Comparison of ENCODE assay signal across 18 cellular contexts in the genomic region with DNA sequence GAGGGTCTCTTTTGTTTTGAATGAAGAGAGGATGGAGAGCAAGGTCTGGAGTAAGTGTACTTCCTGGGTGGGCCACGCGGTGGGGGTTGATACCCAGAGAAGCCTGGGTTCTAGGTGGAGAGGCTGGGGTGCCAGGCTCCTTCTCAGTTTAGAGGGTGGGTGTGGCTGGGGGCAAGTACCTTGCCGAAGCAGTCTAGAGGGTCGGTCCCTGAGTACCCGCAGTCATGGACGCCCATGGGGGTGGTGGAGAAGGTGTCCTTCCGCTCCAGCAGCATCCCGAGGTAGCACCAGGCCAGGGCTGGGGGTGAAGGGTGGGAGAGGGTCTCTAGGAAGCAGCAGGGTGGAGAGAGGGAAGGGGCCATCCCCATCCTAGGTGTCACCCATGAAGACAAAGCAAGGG. TPM values are rescaled to one million over a fixed set of nuclear protein-coding genes. Genes with fewer than 3 reads are reported as not detected.
A peak's percentile ranks its signal among the peaks of the same experiment; 100 is the strongest.
DNase-seq lines count a peak whose midpoint lies in the region; ATAC-seq and TF ChIP-seq lines count a peak whose summit lies in the region.
"Had no signal": no experiment of that assay in that cellular context is flagged by ENCODE, and none has a peak within 500 bp of the region (broad histone marks: within the 10 kb centered on the region; RNA-seq: fewer than 3 reads in every experiment).

No MANE protein-coding gene starts in this region.

- no peaks in the 10 kb centered on the region for H3K27me3 Mint-ChIP-seq in activated CD8-positive, alpha-beta T cell treated with anti-CD3 and anti-CD28 coated beads, Interleukin-2, amount 10 ng/mL, durations not matched to agents 7 days and 5 days (ENCODE audit: low read depth)
- no peaks in the 10 kb centered on the region for H3K27me3 Mint-ChIP-seq in activated CD8-positive, alpha-beta T cell treated with anti-CD3 and anti-CD28 coated beads for 36 hours
- H3K27me3 Mint-ChIP-seq in activated T-helper 17 cell treated with anti-CD3 and anti-CD28 coated beads, Interleukin-2, amount 50 U/mL, for 72 hours, result no peaks in the 10 kb centered on the region
- H3K27me3 Mint-ChIP-seq in neural progenitor cell (ENCODE audit: insufficient read depth, low read depth), result peaks cover 28% of the 10 kb centered on the region

- CTCF ChIA-PET in activated CD8-positive, alpha-beta T cell treated with anti-CD3 and anti-CD28 coated beads, Interleukin-2, amount 10 ng/mL, durations not matched to agents 7 days and 5 days (lab: Charles Lee), result no interaction called here
- CTCF ChIA-PET in activated CD8-positive, alpha-beta T cell treated with anti-CD3 and anti-CD28 coated beads for 36 hours (lab: Charles Lee), result no interaction called here

- H3K36me3 ChIP-seq in neural progenitor cell (no peaks in the 10 kb centered on the region), stomach (peaks cover 0 to 32% (median 26%) of the 10 kb centered on the region in 4 donors)
- H3K36me3 ChIP-seq: BLaER1 had no signal

- no peak for TF ChIP-seq EP300 in stomach (IDR thresholded peaks at IDR 0.05)

- no peak overlapping the region for H3K9ac ChIP-seq in neural progenitor cell
- H3K9ac ChIP-seq: BLaER1 had no signal

- H3K4me3 Mint-ChIP-seq in activated CD8-positive, alpha-beta T cell treated with anti-CD3 and anti-CD28 coated beads, Interleukin-2, amount 10 ng/mL, durations not matched to agents 7 days and 5 days, result no peak overlapping the region
- H3K4me3 Mint-ChIP-seq in activated CD8-positive, alpha-beta T cell treated with anti-CD3 and anti-CD28 coated beads for 36 hours, result no peak overlapping the region
- no peak overlapping the region for H3K4me3 Mint-ChIP-seq in activated T-helper 17 cell treated with anti-CD3 and anti-CD28 coated beads, Interleukin-2, amount 50 U/mL, for 72 hours
- peak overlapping the region; percentile 9 for H3K4me3 Mint-ChIP-seq in neural progenitor cell
- H3K4me3 Mint-ChIP-seq: CD14-positive monocyte; CD8-positive, alpha-beta T cell; H9 had no signal

- no peak for DNase-seq in activated CD8-positive, alpha-beta T cell treated with anti-CD3 and anti-CD28 coated beads, Interleukin-2, amount 10 ng/mL, durations not matched to agents 7 days and 5 days
- DNase-seq in activated CD8-positive, alpha-beta T cell treated with anti-CD3 and anti-CD28 coated beads for 36 hours, result no peak
- no peak for DNase-seq in neural progenitor cell (ENCODE audit: low spot score)
- DNase-seq in stomach, result no peak
- no peak for DNase-seq in caudate nucleus (lab: John Stamatoyannopoulos, UW)
- DNase-seq: Calu3; CD8-positive, alpha-beta T cell; DMS79 treated with DMSO at 0.1 percent for 48 hours; GF-D8; GOT3; H9; IMR-90 had no signal

- WGBS in stomach, 5 donors, result 92 to 98% (median 94%) methylated on average over 8 of the region's 8 CpGs

- H3K27ac Mint-ChIP-seq in activated CD8-positive, alpha-beta T cell treated with anti-CD3 and anti-CD28 coated beads, Interleukin-2, amount 10 ng/mL, durations not matched to agents 7 days and 5 days, result peak overlapping the region; percentile 48
- H3K27ac Mint-ChIP-seq in activated CD8-positive, alpha-beta T cell treated with anti-CD3 and anti-CD28 coated beads for 36 hours, result no peak overlapping the region
- peak overlapping the region; percentile 1 for H3K27ac Mint-ChIP-seq in activated T-helper 17 cell treated with anti-CD3 and anti-CD28 coated beads, Interleukin-2, amount 50 U/mL, for 72 hours
- H3K27ac Mint-ChIP-seq in neural progenitor cell, result no peak overlapping the region
- H3K27ac Mint-ChIP-seq: CD8-positive, alpha-beta T cell had no signal

- peaks cover 16% of the 10 kb centered on the region for H3K27me3 ChIP-seq in neural progenitor cell
- peaks cover 0 to 8% (median 0%) of the 10 kb centered on the region in 3 donors for H3K27me3 ChIP-seq in stomach
- H3K27me3 ChIP-seq: BLaER1 had no signal

- intact Hi-C loops in activated CD8-positive, alpha-beta T cell treated with anti-CD3 and anti-CD28 coated beads for 36 hours (cut with micrococcal nuclease), result no loop called here
- intact Hi-C loops in stomach (cut with DNase I; ENCODE audit: low total_unique reads), result no loop called here

- no peaks in the 10 kb centered on the region for H3K9me3 Mint-ChIP-seq in activated CD8-positive, alpha-beta T cell treated with anti-CD3 and anti-CD28 coated beads, Interleukin-2, amount 10 ng/mL, durations not matched to agents 7 days and 5 days (ENCODE audit: insufficient read depth)
- no peaks in the 10 kb centered on the region for H3K9me3 Mint-ChIP-seq in activated CD8-positive, alpha-beta T cell treated with anti-CD3 and anti-CD28 coated beads for 36 hours
- H3K9me3 Mint-ChIP-seq in activated T-helper 17 cell treated with anti-CD3 and anti-CD28 coated beads, Interleukin-2, amount 50 U/mL, for 72 hours, result no peaks in the 10 kb centered on the region
- H3K9me3 Mint-ChIP-seq in neural progenitor cell, result no peaks in the 10 kb centered on the region
- H3K9me3 Mint-ChIP-seq: CD8-positive, alpha-beta T cell; H9 had no signal

- H3K4me1 ChIP-seq in neural progenitor cell, result no peaks in the 10 kb centered on the region
- H3K4me1 ChIP-seq in stomach, result peaks cover 0 to 4% (median under 1%) of the 10 kb centered on the region in 4 donors
- H3K4me1 ChIP-seq: A549, BLaER1 had no signal

- no peaks in the 10 kb centered on the region for H3K36me3 Mint-ChIP-seq in activated CD8-positive, alpha-beta T cell treated with anti-CD3 and anti-CD28 coated beads, Interleukin-2, amount 10 ng/mL, durations not matched to agents 7 days and 5 days (ENCODE audit: low read depth)
- no peaks in the 10 kb centered on the region for H3K36me3 Mint-ChIP-seq in activated CD8-positive, alpha-beta T cell treated with anti-CD3 and anti-CD28 coated beads for 36 hours (ENCODE audit: low read depth)
- peaks cover 12% of the 10 kb centered on the region for H3K36me3 Mint-ChIP-seq in activated T-helper 17 cell treated with anti-CD3 and anti-CD28 coated beads, Interleukin-2, amount 50 U/mL, for 72 hours (ENCODE audit: low read depth)
- no peaks in the 10 kb centered on the region for H3K36me3 Mint-ChIP-seq in neural progenitor cell
- H3K36me3 Mint-ChIP-seq: CD14-positive monocyte had no signal

- H3K4me1 Mint-ChIP-seq in activated CD8-positive, alpha-beta T cell treated with anti-CD3 and anti-CD28 coated beads, Interleukin-2, amount 10 ng/mL, durations not matched to agents 7 days and 5 days (ENCODE audit: low read depth), result peaks cover 5% of the 10 kb centered on the region
- H3K4me1 Mint-ChIP-seq in activated CD8-positive, alpha-beta T cell treated with anti-CD3 and anti-CD28 coated beads for 36 hours (ENCODE audit: low read depth), result no peaks in the 10 kb centered on the region
- no peaks in the 10 kb centered on the region for H3K4me1 Mint-ChIP-seq in activated T-helper 17 cell treated with anti-CD3 and anti-CD28 coated beads, Interleukin-2, amount 50 U/mL, for 72 hours
- peaks cover 15% of the 10 kb centered on the region for H3K4me1 Mint-ChIP-seq in neural progenitor cell

- POLR2A ChIA-PET in activated CD8-positive, alpha-beta T cell treated with anti-CD3 and anti-CD28 coated beads, Interleukin-2, amount 10 ng/mL, durations not matched to agents 7 days and 5 days (lab: Charles Lee), result no interaction called here
- POLR2A ChIA-PET in activated CD8-positive, alpha-beta T cell treated with anti-CD3 and anti-CD28 coated beads for 36 hours (lab: Charles Lee), result no interaction called here

- no peak overlapping the region for H2AFZ ChIP-seq in neural progenitor cell (replicated peaks)

- no peak for ATAC-seq in activated CD8-positive, alpha-beta T cell treated with anti-CD3 and anti-CD28 coated beads, Interleukin-2, amount 10 ng/mL, durations not matched to agents 7 days and 5 days
- ATAC-seq in activated CD8-positive, alpha-beta T cell treated with anti-CD3 and anti-CD28 coated beads for 36 hours, result no peak
- no peak for ATAC-seq in activated T-helper 17 cell treated with anti-CD3 and anti-CD28 coated beads, Interleukin-2, amount 50 U/mL, for 72 hours (replicated peaks)
- no peak for ATAC-seq in GM21576 (IDR thresholded peaks at IDR 0.05; ENCODE audit: unreplicated experiment)
- ATAC-seq: A549; CD8-positive, alpha-beta T cell had no signal

- H4K20me1 ChIP-seq in neural progenitor cell (ENCODE audit: low read depth), result no peaks in the 10 kb centered on the region
- H4K20me1 ChIP-seq: BLaER1 had no signal

- H3K4me3 ChIP-seq in neural progenitor cell, result no peak overlapping the region
- no peak overlapping the region for H3K4me3 ChIP-seq in stomach
- H3K4me3 ChIP-seq: A549, BLaER1 had no signal

- H3K4me2 ChIP-seq in neural progenitor cell, result no peak overlapping the region
- H3K4me2 ChIP-seq: A549, BLaER1 had no signal

- H3K27ac ChIP-seq in neural progenitor cell (no peak overlapping the region), stomach (no peak overlapping the region), caudate nucleus (ENCODE audit: low read depth, low read length) (no peak overlapping the region)
- H3K27ac ChIP-seq: 22Rv1, A549, BLaER1 had no signal

- H3K9me3 ChIP-seq in neural progenitor cell (ENCODE audit: low read depth) (no peaks in the 10 kb centered on the region), stomach (peaks cover 0 to 2% (median under 1%) of the 10 kb centered on the region in 4 donors)
- H3K9me3 ChIP-seq: A549, BLaER1 had no signal

- TF ChIP-seq POLR2A in stomach (IDR thresholded peaks at IDR 0.05), result no peak

- TF ChIP-seq CTCF in activated CD8-positive, alpha-beta T cell treated with anti-CD3 and anti-CD28 coated beads for 36 hours (IDR thresholded peaks at IDR 0.05), result no peak
- TF ChIP-seq CTCF in neural progenitor cell (IDR thresholded peaks at IDR 0.05) (no peak), stomach (IDR thresholded peaks at IDR 0.05) (no peak)

- no peaks in the 10 kb centered on the region for H3K79me2 ChIP-seq in neural progenitor cell (ENCODE audit: low read depth)

- no peaks in the 10 kb centered on the region for H3F3A ChIP-seq in neural progenitor cell (ENCODE audit: low read depth)

RNA-seq across cellular contexts. Expression of a gene that starts 14.3 kb away (rescaled TPM):
- 1 to 10 TPM; 5.0 to 6.5 TPM for total RNA-seq in activated CD8-positive, alpha-beta T cell treated with anti-CD3 and anti-CD28 coated beads, Interleukin-2, amount 10 ng/mL, durations not matched to agents 7 days and 5 days
- 1 to 10 TPM; 3.3 to 3.5 TPM for total RNA-seq in activated CD8-positive, alpha-beta T cell treated with anti-CD3 and anti-CD28 coated beads for 36 hours
- total RNA-seq in activated T-helper 17 cell treated with anti-CD3 and anti-CD28 coated beads, Interleukin-2, amount 50 U/mL, for 72 hours, result 10 to 100 TPM in 1 of 2 donors, 1 to 10 TPM in 1; 3.6 to 10.6 TPM
- total RNA-seq in neural progenitor cell (ENCODE audit: low replicate concordance), result not detected in 2 replicates
- 10 to 100 TPM in 3 of 5 donors, 1 to 10 TPM in 2; 6.7 to 65.2 (median 27.4) TPM for total RNA-seq in stomach
- polyA plus RNA-seq in stomach, result 10 to 100 TPM in 2 of 3 donors, 1 to 10 TPM in 1; 4.2 to 26.1 (median 17.2) TPM
- total RNA-seq: IMR-90 had no signal
- polyA plus RNA-seq: A549, IMR-90 had no signal

RNA-seq across cellular contexts. Expression of a gene that starts 22.5 kb away (rescaled TPM):
- 1 to 10 TPM; 4.2 TPM for total RNA-seq in activated CD8-positive, alpha-beta T cell treated with anti-CD3 and anti-CD28 coated beads, Interleukin-2, amount 10 ng/mL, durations not matched to agents 7 days and 5 days
- total RNA-seq in activated CD8-positive, alpha-beta T cell treated with anti-CD3 and anti-CD28 coated beads for 36 hours, result 1 to 10 TPM; 6.0 to 6.7 TPM
- 1 to 10 TPM; 4.7 to 6.6 TPM for total RNA-seq in activated T-helper 17 cell treated with anti-CD3 and anti-CD28 coated beads, Interleukin-2, amount 50 U/mL, for 72 hours
- total RNA-seq in neural progenitor cell (ENCODE audit: low replicate concordance) (5.4 and 11.0 TPM in 2 replicates), stomach (1 to 10 TPM in 2 of 5 donors, under 1 TPM in 2, not detected in 1; 0.29 to 3.6 (median 0.77) TPM)
- polyA plus RNA-seq in stomach, result 1 to 10 TPM; 1.8 to 2.4 (median 2.2) TPM
- total RNA-seq: CD8-positive, alpha-beta T cell had no signal

Comparison
In these comparisons a context has a peak if more than half of its experiments do, and no peak if none do; other contexts are left out.
1. H3K27ac Mint-ChIP-seq: peak in activated CD8-positive, alpha-beta T cell treated with anti-CD3 and anti-CD28 coated beads, Interleukin-2, amount 10 ng/mL, durations not matched to agents 7 days and 5 days (single experiment) and activated T-helper 17 cell treated with anti-CD3 and anti-CD28 coated beads, Interleukin-2, amount 50 U/mL, for 72 hours (single experiment); none in activated CD8-positive, alpha-beta T cell treated with anti-CD3 and anti-CD28 coated beads for 36 hours (single experiment) and neural progenitor cell (single experiment).